16 cellular contexts compared by ENCODE assay signal in genomic region chr4:151730003-151730559, GRCh38.
DNase-seq lines count a peak whose midpoint lies in the region; ATAC-seq and TF ChIP-seq lines count a peak whose summit lies in the region.
"Had no signal": no experiment of that assay in that cellular context is flagged by ENCODE, and none has a peak within 500 bp of the region (broad histone marks: within the 10 kb centered on the region; RNA-seq: fewer than 3 reads in every experiment).

No MANE protein-coding gene starts in this region.

- CTCF ChIA-PET in RWPE1 (lab: Yijun Ruan, JAX): interaction anchor here (0.6 kb wide), 2 partner anchors 281 to 546 kb away, joined by 3 read pairs; no protein-coding TSS in a partner anchor

- POLR2A ChIA-PET in RWPE1 (lab: Yijun Ruan, JAX; ENCODE audit: low non-redundant PET): no interaction called here

- DNase-seq in HK-2 (ENCODE audit: unreplicated experiment) (peak; percentile 6), RWPE1 (ENCODE audit: low spot score) (peak; percentile 67), glomerular visceral epithelial cell (ENCODE audit: extremely low spot score) (peak; percentile 60), stromal cell of bone marrow (ENCODE audit: low read depth) (peak; percentile 18)
- DNase-seq in activated T-cell treated with anti-CD3 and anti-CD28 coated beads, Interleukin-2, amount 50 U/mL, for 48 hours: no peak
- DNase-seq in activated CD4-positive, alpha-beta T cell treated with anti-CD3 and anti-CD28 coated beads for 1 hour: no peak
- DNase-seq: activated CD4-positive, alpha-beta memory T cell treated with anti-CD3 and anti-CD28 coated beads for 36 hours; activated naive CD4-positive, alpha-beta T cell treated with anti-CD3 and anti-CD28 coated beads, Interleukin-2, amount 50 U/mL, for 16 hours; GOT3; naive thymus-derived CD8-positive, alpha-beta T cell; NCI-H1436; right lobe of liver; testis had no signal

- TF ChIP-seq CTCF in RWPE1 (conservative IDR thresholded peaks at IDR 0.05; ENCODE audit: low read depth): no peak

- peak overlapping the region; percentile 98 for H3K27ac ChIP-seq in RWPE1
- H3K27ac ChIP-seq: right lobe of liver, testis had no signal

- no peak for ATAC-seq in HG03139 (IDR thresholded peaks at IDR 0.05; ENCODE audit: unreplicated experiment)
- ATAC-seq: GM12878; HepG2; naive thymus-derived CD8-positive, alpha-beta T cell; right lobe of liver had no signal

Comparison
In these comparisons a context has a peak if more than half of its experiments do, and no peak if none do; other contexts are left out.
1. DNase-seq: peak in HK-2 (single experiment), RWPE1 (single experiment), glomerular visceral epithelial cell (single experiment) and stromal cell of bone marrow (single experiment); none in activated T-cell treated with anti-CD3 and anti-CD28 coated beads, Interleukin-2, amount 50 U/mL, for 48 hours (0 of 2) and activated CD4-positive, alpha-beta T cell treated with anti-CD3 and anti-CD28 coated beads for 1 hour (single experiment).